ENCODE assay signal across 1 cellular context in genomic region chr7:131352032-131352431, GRCh38.
TF ChIP-seq lines count a peak whose summit lies in the region.

No MANE protein-coding gene starts in this region.

TF ChIP-seq in GM23338, 12 proteins besides CTCF, POLR2A, EP300 and RAD21 (continued from another document):
- TF ChIP-seq ZNF462 (CRISPR knock-in tag; IDR thresholded peaks at IDR 0.05) = no peak
- no peak for TF ChIP-seq ETS1 (IDR thresholded peaks at IDR 0.05)
- no peak for TF ChIP-seq STAT1 (IDR thresholded peaks at IDR 0.05; ENCODE audit: unreplicated experiment)
- no peak for TF ChIP-seq EZH2phosphoT487 (IDR thresholded peaks at IDR 0.05; ENCODE audit: unreplicated experiment)
- no peak for TF ChIP-seq JUNB (IDR thresholded peaks at IDR 0.05; ENCODE audit: unreplicated experiment)
- TF ChIP-seq NANOG (IDR thresholded peaks at IDR 0.05; ENCODE audit: borderline replicate concordance) = no peak
- TF ChIP-seq ZNF114 (CRISPR knock-in tag; IDR thresholded peaks at IDR 0.05) = no peak
